Comparison of ENCODE assay signal across 3 cellular contexts in genomic region chr2:47990503-47990902, GRCh38.
TF ChIP-seq lines count a peak whose summit lies in the region.

No MANE protein-coding gene starts in this region.

TF ChIP-seq in HepG2, 621 proteins besides CTCF, POLR2A, EP300 and RAD21:
- TF ChIP-seq, protein P1, sequence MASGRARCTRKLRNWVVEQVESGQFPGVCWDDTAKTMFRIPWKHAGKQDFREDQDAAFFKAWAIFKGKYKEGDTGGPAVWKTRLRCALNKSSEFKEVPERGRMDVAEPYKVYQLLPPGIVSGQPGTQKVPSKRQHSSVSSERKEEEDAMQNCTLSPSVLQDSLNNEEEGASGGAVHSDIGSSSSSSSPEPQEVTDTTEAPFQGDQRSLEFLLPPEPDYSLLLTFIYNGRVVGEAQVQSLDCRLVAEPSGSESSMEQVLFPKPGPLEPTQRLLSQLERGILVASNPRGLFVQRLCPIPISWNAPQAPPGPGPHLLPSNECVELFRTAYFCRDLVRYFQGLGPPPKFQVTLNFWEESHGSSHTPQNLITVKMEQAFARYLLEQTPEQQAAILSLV (CRISPR knock-in tag; IDR thresholded peaks at IDR 0.05; ENCODE audit: borderline replicate concordance), result no peak
- TF ChIP-seq CREB1 (IDR thresholded peaks at IDR 0.05), result peak; percentile 95
- no peak for TF ChIP-seq CREB1 (CRISPR knock-in tag; IDR thresholded peaks at IDR 0.05)
- peak; percentile 63 for TF ChIP-seq ATF7 (IDR thresholded peaks at IDR 0.05)
- no peak for TF ChIP-seq ATF7 (CRISPR knock-in tag; IDR thresholded peaks at IDR 0.05)
- TF ChIP-seq, protein P2, sequence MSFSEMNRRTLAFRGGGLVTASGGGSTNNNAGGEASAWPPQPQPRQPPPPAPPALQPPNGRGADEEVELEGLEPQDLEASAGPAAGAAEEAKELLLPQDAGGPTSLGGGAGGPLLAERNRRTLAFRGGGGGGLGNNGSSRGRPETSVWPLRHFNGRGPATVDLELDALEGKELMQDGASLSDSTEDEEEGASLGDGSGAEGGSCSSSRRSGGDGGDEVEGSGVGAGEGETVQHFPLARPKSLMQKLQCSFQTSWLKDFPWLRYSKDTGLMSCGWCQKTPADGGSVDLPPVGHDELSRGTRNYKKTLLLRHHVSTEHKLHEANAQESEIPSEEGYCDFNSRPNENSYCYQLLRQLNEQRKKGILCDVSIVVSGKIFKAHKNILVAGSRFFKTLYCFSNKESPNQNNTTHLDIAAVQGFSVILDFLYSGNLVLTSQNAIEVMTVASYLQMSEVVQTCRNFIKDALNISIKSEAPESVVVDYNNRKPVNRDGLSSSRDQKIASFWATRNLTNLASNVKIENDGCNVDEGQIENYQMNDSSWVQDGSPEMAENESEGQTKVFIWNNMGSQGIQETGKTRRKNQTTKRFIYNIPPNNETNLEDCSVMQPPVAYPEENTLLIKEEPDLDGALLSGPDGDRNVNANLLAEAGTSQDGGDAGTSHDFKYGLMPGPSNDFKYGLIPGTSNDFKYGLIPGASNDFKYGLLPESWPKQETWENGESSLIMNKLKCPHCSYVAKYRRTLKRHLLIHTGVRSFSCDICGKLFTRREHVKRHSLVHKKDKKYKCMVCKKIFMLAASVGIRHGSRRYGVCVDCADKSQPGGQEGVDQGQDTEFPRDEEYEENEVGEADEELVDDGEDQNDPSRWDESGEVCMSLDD (CRISPR knock-in tag; IDR thresholded peaks at IDR 0.05; ENCODE audit: borderline replicate concordance), result no peak

TF ChIP-seq in HEK293, 187 proteins besides CTCF, POLR2A, EP300 and RAD21:
- TF ChIP-seq, protein P3, sequence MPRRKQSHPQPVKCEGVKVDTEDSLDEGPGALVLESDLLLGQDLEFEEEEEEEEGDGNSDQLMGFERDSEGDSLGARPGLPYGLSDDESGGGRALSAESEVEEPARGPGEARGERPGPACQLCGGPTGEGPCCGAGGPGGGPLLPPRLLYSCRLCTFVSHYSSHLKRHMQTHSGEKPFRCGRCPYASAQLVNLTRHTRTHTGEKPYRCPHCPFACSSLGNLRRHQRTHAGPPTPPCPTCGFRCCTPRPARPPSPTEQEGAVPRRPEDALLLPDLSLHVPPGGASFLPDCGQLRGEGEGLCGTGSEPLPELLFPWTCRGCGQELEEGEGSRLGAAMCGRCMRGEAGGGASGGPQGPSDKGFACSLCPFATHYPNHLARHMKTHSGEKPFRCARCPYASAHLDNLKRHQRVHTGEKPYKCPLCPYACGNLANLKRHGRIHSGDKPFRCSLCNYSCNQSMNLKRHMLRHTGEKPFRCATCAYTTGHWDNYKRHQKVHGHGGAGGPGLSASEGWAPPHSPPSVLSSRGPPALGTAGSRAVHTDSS (tag by site-specific recombination; IDR thresholded peaks at IDR 0.05), result peak; percentile 88
- no peak for TF ChIP-seq ZNF629 (tag by site-specific recombination; IDR thresholded peaks at IDR 0.05)

TF ChIP-seq in K562, 482 proteins besides CTCF, POLR2A, EP300 and RAD21 (continued from another document):
- TF ChIP-seq, protein P4, sequence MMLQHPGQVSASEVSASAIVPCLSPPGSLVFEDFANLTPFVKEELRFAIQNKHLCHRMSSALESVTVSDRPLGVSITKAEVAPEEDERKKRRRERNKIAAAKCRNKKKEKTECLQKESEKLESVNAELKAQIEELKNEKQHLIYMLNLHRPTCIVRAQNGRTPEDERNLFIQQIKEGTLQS (IDR thresholded peaks at IDR 0.05), result peak; percentile 20; the same call in 1 of the 2 replicates
- TF ChIP-seq, protein P4 (CRISPR knock-in tag; conservative IDR thresholded peaks at IDR 0.05), result no peak
